21 cellular contexts compared by ENCODE assay signal in genomic region chr7:22123139-22123538, GRCh38.
DNase-seq lines count a peak whose midpoint lies in the region; ATAC-seq and TF ChIP-seq lines count a peak whose summit lies in the region.
"Had no signal": no experiment of that assay in that cellular context is flagged by ENCODE, and none has a peak within 500 bp of the region (broad histone marks: within the 10 kb centered on the region; RNA-seq: fewer than 3 reads in every experiment).

No MANE protein-coding gene starts in this region.

- H3K79me2 ChIP-seq in H9 (ENCODE audit: insufficient read depth, low read length), result no peaks in the 10 kb centered on the region

- peaks cover 0 to 5% (median 3%) of the 10 kb centered on the region in 3 experiments; a peak in 4 of 7 replicates for H3K36me3 Mint-ChIP-seq in H9 (ENCODE audit: insufficient read depth in 1 of 3, low read depth in 3 of 3)
- no peaks in the 10 kb centered on the region for H3K36me3 Mint-ChIP-seq in Caco-2 (ENCODE audit: insufficient read depth, unreplicated experiment)
- H3K36me3 Mint-ChIP-seq: activated naive CD4-positive, alpha-beta T cell treated with anti-CD3 and anti-CD28 coated beads, Interleukin-2, amount 10 ng/mL, durations not matched to agents 7 days and 5 days; naive thymus-derived CD4-positive, alpha-beta T cell had no signal

- H3K23ac ChIP-seq in H9 (ENCODE audit: insufficient read length, low read depth, low read length), result no peak overlapping the region

- no peaks in the 10 kb centered on the region for H3K23me2 ChIP-seq in H9 (ENCODE audit: insufficient read length, low read depth, low read length, poor library complexity, severe bottlenecking)

- H3K27ac ChIP-seq in H9 (ENCODE audit: insufficient read length, low read depth, low read length) (no peak overlapping the region), coronary artery (peak overlapping the region; percentile 48 to 66), left ventricle myocardium inferior (replicated peaks) (peak overlapping the region; percentile 65), lower lobe of right lung (no peak overlapping the region)
- H3K27ac ChIP-seq: C4-2B, HL-60 had no signal

- no peak overlapping the region for H3K4ac ChIP-seq in H9 (ENCODE audit: low read depth, low read length)

- H2BK12ac ChIP-seq in H9 (ENCODE audit: insufficient read length, low read depth, low read length), result no peak overlapping the region

- no peak overlapping the region for H2BK15ac ChIP-seq in H9 (ENCODE audit: low read depth, low read length)

- H3K79me1 ChIP-seq in H9 (ENCODE audit: insufficient read depth, low read depth, low read length, poor library complexity, severe bottlenecking), result no peaks in the 10 kb centered on the region

- POLR2A ChIA-PET in Caco-2 (lab: Charles Lee), result no interaction called here

- H2BK120ac ChIP-seq in H9 (ENCODE audit: low read depth, low read length, poor library complexity, severe bottlenecking), result no peak overlapping the region

- peaks cover 12 to 13% of the 10 kb centered on the region in 2 experiments for H3K4me1 Mint-ChIP-seq in H9
- no peaks in the 10 kb centered on the region for H3K4me1 Mint-ChIP-seq in Caco-2 (ENCODE audit: low read depth, unreplicated experiment)

- no peaks in the 10 kb centered on the region for H4K20me1 ChIP-seq in H9 (ENCODE audit: control insufficient read depth, insufficient read depth, insufficient read length)

- H2BK5ac ChIP-seq in H9 (ENCODE audit: insufficient read length, low read length), result no peak overlapping the region

- H3T11ph ChIP-seq in H9 (ENCODE audit: low read length), result no peak overlapping the region

- no peaks in the 10 kb centered on the region for H3K9me3 Mint-ChIP-seq in H9
- H3K9me3 Mint-ChIP-seq in Caco-2 (ENCODE audit: unreplicated experiment), result no peaks in the 10 kb centered on the region
- H3K9me3 Mint-ChIP-seq: activated naive CD4-positive, alpha-beta T cell treated with anti-CD3 and anti-CD28 coated beads, Interleukin-2, amount 10 ng/mL, durations not matched to agents 7 days and 5 days; activated T-cell treated with anti-CD3 and anti-CD28 coated beads, Interleukin-2, amount 50 U/mL, for 4 hours; central memory CD8-positive, alpha-beta T cell; HFFc6; naive thymus-derived CD4-positive, alpha-beta T cell had no signal

- no peak overlapping the region for H4K91ac ChIP-seq in H9 (ENCODE audit: insufficient read length, low read depth, low read length)

- no peak overlapping the region for H2BK20ac ChIP-seq in H9 (ENCODE audit: low read depth, low read length, poor library complexity, severe bottlenecking)

- WGBS in H9 (ENCODE audit: extremely low coverage, insufficient read length, low lambda C conversion rate), result no CpG with 5 or more reads among the region's 5 CpGs

- H2AK5ac ChIP-seq in H9 (ENCODE audit: insufficient read length, low read length), result no peak overlapping the region

- no peak overlapping the region for H3K4me2 ChIP-seq in H9 (ENCODE audit: insufficient read depth, insufficient read length, low read length)

- H3K27me3 Mint-ChIP-seq in H9 (ENCODE audit: low read depth) (no peaks in the 10 kb centered on the region), Caco-2 (ENCODE audit: insufficient read depth, unreplicated experiment) (no peaks in the 10 kb centered on the region)

- CTCF ChIA-PET in Caco-2 (lab: Charles Lee), result no interaction called here

- no TSS peak for BruUV-seq in Caco-2 (replicated peaks; lab: Mats Ljungman, UMichigan)

- H3K36me3 ChIP-seq in left ventricle myocardium inferior (peaks cover 16% of the 10 kb centered on the region), lower lobe of right lung (peaks cover 85% of the 10 kb centered on the region), Caco-2 (ENCODE audit: control insufficient read depth, insufficient read depth, low read length) (0 out of 2 replicates have a peak, but pooled peaks cover 1% of the 10 kb centered on the region)

- no peak overlapping the region for H3K4me3 ChIP-seq in coronary artery
- H3K4me3 ChIP-seq in left ventricle myocardium inferior, result no peak overlapping the region
- H3K4me3 ChIP-seq in lower lobe of right lung, result no peak overlapping the region
- H3K4me3 ChIP-seq in Caco-2 (ENCODE audit: low read depth, low read length), result no peak overlapping the region

- no peak for TF ChIP-seq CTCF in H9 (conservative IDR thresholded peaks at IDR 0.05)
- TF ChIP-seq CTCF in coronary artery (IDR thresholded peaks at IDR 0.05), result no peak
- no peak for TF ChIP-seq CTCF in left ventricle myocardium inferior (IDR thresholded peaks at IDR 0.05; ENCODE audit: borderline replicate concordance)
- TF ChIP-seq CTCF in lower lobe of right lung (IDR thresholded peaks at IDR 0.05), result no peak
- TF ChIP-seq CTCF in Caco-2 (IDR thresholded peaks at IDR 0.05; ENCODE audit: insufficient read depth in 1 of 2, low read depth in 1 of 2, low read length in 1 of 2, severe bottlenecking in 1 of 2, unreplicated experiment in 1 of 2), result no peak

- H3K14ac ChIP-seq in H9 (ENCODE audit: insufficient read depth, low read length), result no peak overlapping the region; the same call in 1 of the 2 replicates

- H3K27ac Mint-ChIP-seq in H9 (peak overlapping the region; percentile 47 to 78 (median 57); a peak in 4 of 7 replicates), Caco-2 (ENCODE audit: unreplicated experiment) (no peak overlapping the region)
- H3K27ac Mint-ChIP-seq: activated naive CD4-positive, alpha-beta T cell treated with anti-CD3 and anti-CD28 coated beads, Interleukin-2, amount 10 ng/mL, durations not matched to agents 7 days and 5 days; HFFc6 had no signal

- H3K9ac ChIP-seq in H9 (ENCODE audit: extremely low read depth, insufficient read length, low read length), result no peak overlapping the region

- H4K8ac ChIP-seq in H9 (replicated peaks; ENCODE audit: insufficient read length, low read depth, low read length), result no peak overlapping the region

- ATAC-seq in lower lobe of right lung (peak; percentile 12 to 35), GM18520 (IDR thresholded peaks at IDR 0.05; ENCODE audit: unreplicated experiment) (no peak)
- ATAC-seq: activated T-cell treated with anti-CD3 and anti-CD28 coated beads, Interleukin-2, amount 50 U/mL, for 4 hours; naive thymus-derived CD4-positive, alpha-beta T cell had no signal

- intact Hi-C loops in left ventricle myocardium inferior (cut with micrococcal nuclease), result no loop called here
- intact Hi-C loops in lower lobe of right lung (cut with DNase I), result no loop called here
- intact Hi-C loops in Caco-2 (cut with micrococcal nuclease; ENCODE audit: unreplicated experiment), result no loop called here

- H3K9me3 ChIP-seq in H9 (ENCODE audit: control insufficient read depth, low read depth, low read length), result no peaks in the 10 kb centered on the region
- H3K9me3 ChIP-seq in left ventricle myocardium inferior (replicated peaks), result no peaks in the 10 kb centered on the region
- H3K9me3 ChIP-seq in lower lobe of right lung, result no peaks in the 10 kb centered on the region
- no peaks in the 10 kb centered on the region for H3K9me3 ChIP-seq in Caco-2

- no peaks in the 10 kb centered on the region for H3K27me3 ChIP-seq in H9 (ENCODE audit: insufficient read depth, low read length)
- H3K27me3 ChIP-seq in left ventricle myocardium inferior (ENCODE audit: low read depth), result peaks cover 10% of the 10 kb centered on the region
- H3K27me3 ChIP-seq in lower lobe of right lung (ENCODE audit: low read depth), result no peaks in the 10 kb centered on the region
- no peaks in the 10 kb centered on the region for H3K27me3 ChIP-seq in Caco-2 (replicated peaks; ENCODE audit: control insufficient read depth, insufficient read depth, low read length)

- no peak overlapping the region for H3K56ac ChIP-seq in H9 (ENCODE audit: insufficient read length, low read depth, low read length)

- no peak for DNase-seq in H9
- no peak for DNase-seq in coronary artery (ENCODE audit: low spot score)
- no peak for DNase-seq in left ventricle myocardium inferior
- no peak for DNase-seq in lower lobe of right lung
- DNase-seq in RKO (ENCODE audit: low spot score), result no peak
- no peak for DNase-seq in Caco-2
- no peak for DNase-seq in HuH-7 (ENCODE audit: low spot score)
- DNase-seq: activated CD4-positive, alpha-beta T cell treated with anti-CD3 and anti-CD28 coated beads, Interleukin-2, amount 50 U/mL, for 4 hours; activated naive CD4-positive, alpha-beta T cell treated with anti-CD3 and anti-CD28 coated beads, Interleukin-2, amount 10 ng/mL, durations not matched to agents 7 days and 5 days; activated T-cell treated with anti-CD3 and anti-CD28 coated beads, Interleukin-2, amount 50 U/mL, for 4 hours; aorta; effector CD8-positive, alpha-beta T cell; HFFc6; KBM-7; naive thymus-derived CD4-positive, alpha-beta T cell; stimulated activated CD4-positive, alpha-beta T cell treated with anti-CD3 and anti-CD28 coated beads, Interleukin-1b, Interleukin-23, amount 100 ng/mL, for 48 hours; stimulated activated naive CD4-positive, alpha-beta T cell had no signal

- no peak overlapping the region for H2AFZ ChIP-seq in H9 (ENCODE audit: low read length)

- H3K18ac ChIP-seq in H9 (ENCODE audit: insufficient read length, low read depth, low read length), result no peak overlapping the region

- H3K4me3 Mint-ChIP-seq in H9 (no peak overlapping the region), Caco-2 (ENCODE audit: unreplicated experiment) (no peak overlapping the region)
- H3K4me3 Mint-ChIP-seq: activated naive CD4-positive, alpha-beta T cell treated with anti-CD3 and anti-CD28 coated beads, Interleukin-2, amount 10 ng/mL, durations not matched to agents 7 days and 5 days; activated T-cell treated with anti-CD3 and anti-CD28 coated beads, Interleukin-2, amount 50 U/mL, for 4 hours; central memory CD8-positive, alpha-beta T cell; HFFc6 had no signal

- H4K5ac ChIP-seq in H9 (ENCODE audit: insufficient read length, low read depth, low read length), result no peak overlapping the region

- H3K4me1 ChIP-seq in H9 (ENCODE audit: insufficient read depth, low read length) (no peaks in the 10 kb centered on the region; the same call in 1 of the 2 replicates), left ventricle myocardium inferior (peaks cover 57% of the 10 kb centered on the region), lower lobe of right lung (peaks cover 15% of the 10 kb centered on the region), Caco-2 (no peaks in the 10 kb centered on the region)

Comparison
In these comparisons a context has a peak if more than half of its experiments do, and no peak if none do; other contexts are left out.
1. H3K27ac ChIP-seq: peak in coronary artery (2 of 2) and left ventricle myocardium inferior (single experiment); none in H9 (single experiment) and lower lobe of right lung (single experiment).